8 cellular contexts compared by ENCODE assay signal in genomic region chr13:112616586-112617381, GRCh38. TPM values are rescaled to one million over a fixed set of nuclear protein-coding genes. Genes with fewer than 3 reads are reported as not detected.
DNase-seq lines count a peak whose midpoint lies in the region; TF ChIP-seq lines count a peak whose summit lies in the region.

No MANE protein-coding gene starts in this region.

- H3K27ac Mint-ChIP-seq in chondrocyte (ENCODE audit: unreplicated experiment) = no peak overlapping the region

- H3K4me3 ChIP-seq in cardiac muscle cell (no peak overlapping the region), mesenchymal stem cell (ENCODE audit: insufficient read depth in 1 of 2, low read depth in 1 of 2, low read length in 2 of 2) (no peak overlapping the region), sigmoid colon (no peak overlapping the region)

- H2AK5ac ChIP-seq in mesenchymal stem cell (ENCODE audit: low read length, severe bottlenecking) = no peak overlapping the region

- no peaks in the 10 kb centered on the region for H3K9me3 Mint-ChIP-seq in chondrocyte (ENCODE audit: low read depth)

- H3K14ac ChIP-seq in mesenchymal stem cell (ENCODE audit: low read length in 2 of 2) = no peak overlapping the region

- no peaks in the 10 kb centered on the region for H3K36me3 Mint-ChIP-seq in chondrocyte (ENCODE audit: low read depth)

- H2AFZ ChIP-seq in mesenchymal stem cell (ENCODE audit: low read depth, low read length) = no peak overlapping the region

- H3K4me3 Mint-ChIP-seq in chondrocyte (ENCODE audit: unreplicated experiment) = no peak overlapping the region

- no peak overlapping the region for H2BK120ac ChIP-seq in mesenchymal stem cell (ENCODE audit: low read depth, low read length)

- H3K4me1 Mint-ChIP-seq in chondrocyte (ENCODE audit: low read depth) = no peaks in the 10 kb centered on the region

- no peak for TF ChIP-seq POLR2A in sigmoid colon (IDR thresholded peaks at IDR 0.05)

- no peak overlapping the region for H3K18ac ChIP-seq in mesenchymal stem cell (ENCODE audit: low read depth in 1 of 2, low read length in 2 of 2)

- H2BK15ac ChIP-seq in mesenchymal stem cell (ENCODE audit: low read depth, poor library complexity, severe bottlenecking) = no peak overlapping the region

- no peak overlapping the region for H2BK12ac ChIP-seq in mesenchymal stem cell (ENCODE audit: low read length in 2 of 2)

- no peaks in the 10 kb centered on the region for H3K4me1 ChIP-seq in cardiac muscle cell (ENCODE audit: low read depth)
- no peaks in the 10 kb centered on the region for H3K4me1 ChIP-seq in mesenchymal stem cell (ENCODE audit: control insufficient read depth, insufficient read depth, low read depth, low read length)
- no peaks in the 10 kb centered on the region for H3K4me1 ChIP-seq in sigmoid colon

- no peak overlapping the region for H3K4ac ChIP-seq in mesenchymal stem cell (ENCODE audit: low read depth in 1 of 2, low read length in 2 of 2)

- no peak overlapping the region for H3K27ac ChIP-seq in cardiac muscle cell
- no peak overlapping the region for H3K27ac ChIP-seq in mesenchymal stem cell (ENCODE audit: low read length, poor library complexity, severe bottlenecking)
- H3K27ac ChIP-seq in sigmoid colon = no peak overlapping the region

- no peak overlapping the region for H4K91ac ChIP-seq in mesenchymal stem cell (ENCODE audit: low read length)

- peaks cover 39% of the 10 kb centered on the region for H3K27me3 Mint-ChIP-seq in chondrocyte (ENCODE audit: low read depth)

- H3K79me1 ChIP-seq in mesenchymal stem cell (replicated peaks; ENCODE audit: low read length, poor library complexity, severe bottlenecking) = no peaks in the 10 kb centered on the region

- no peak for TF ChIP-seq EP300 in sigmoid colon (IDR thresholded peaks at IDR 0.05)

- H3K36me3 ChIP-seq in cardiac muscle cell (no peaks in the 10 kb centered on the region), mesenchymal stem cell (ENCODE audit: control insufficient read depth in 1 of 2, insufficient read depth in 2 of 2, low read depth in 1 of 2, low read length in 2 of 2) (no peaks in the 10 kb centered on the region), sigmoid colon (no peaks in the 10 kb centered on the region)

- WGBS in mesenchymal stem cell = 59% methylated on average over 13 of the region's 13 CpGs
- 56 to 62% methylated on average over 13 of the region's 13 CpGs for WGBS in sigmoid colon, 2 donors

- H3K9ac ChIP-seq in mesenchymal stem cell (ENCODE audit: low read length) = no peak overlapping the region

- DNase-seq in cardiac muscle cell (ENCODE audit: low read depth in 1 of 2, low spot score in 1 of 2) (peak; percentile 53 to 62), cardiac septum (ENCODE audit: low spot score) (no peak), HEK293T (ENCODE audit: extremely low spot score) (peak; percentile 50), NCI-H748 (lab: John Stamatoyannopoulos, UW; ENCODE audit: unreplicated experiment) (peak; percentile 54), chondrocyte (ENCODE audit: low spot score) (no peak), mesenchymal stem cell (peak; percentile 60), sigmoid colon (no peak), middle frontal gyrus (ENCODE audit: extremely low spot score, low spot score) (no peak)

- intact Hi-C loops in cardiac septum (cut with DNase I) = no loop called here
- intact Hi-C loops in sigmoid colon (cut with DNase I) = no loop called here

- H3K9me3 ChIP-seq in cardiac muscle cell (ENCODE audit: low read depth) (no peaks in the 10 kb centered on the region), mesenchymal stem cell (ENCODE audit: control insufficient read depth, low read length) (no peaks in the 10 kb centered on the region), sigmoid colon (no peaks in the 10 kb centered on the region)

- CTCF ChIA-PET in HEK293T (lab: Yijun Ruan, JAX) = no interaction called here

- POLR2A ChIA-PET in HEK293T (lab: Yijun Ruan, JAX) = interaction anchor here (1.5 kb wide), 1 partner anchor 29 kb away, joined by 4 read pairs; the partner anchor contains the start of gene TUBGCP3

- H3K23ac ChIP-seq in mesenchymal stem cell (ENCODE audit: low read length in 2 of 2) = peak overlapping the region in 1 of 2 experiments; percentile 86

- H4K8ac ChIP-seq in mesenchymal stem cell (ENCODE audit: low read length) = no peak overlapping the region

- H3K27me3 ChIP-seq in cardiac muscle cell (peaks cover 24% of the 10 kb centered on the region), mesenchymal stem cell (ENCODE audit: control insufficient read depth in 1 of 2, insufficient read depth in 1 of 2, low read length in 2 of 2) (peaks cover 34 to 54% of the 10 kb centered on the region in 2 experiments), sigmoid colon (peaks cover 0 to 8% (median 0%) of the 10 kb centered on the region in 3 donors)

- H3K4me2 ChIP-seq in mesenchymal stem cell (ENCODE audit: low read length, poor library complexity, severe bottlenecking) = no peak overlapping the region

- TF ChIP-seq CTCF in cardiac muscle cell (IDR thresholded peaks at IDR 0.05; ENCODE audit: low read depth, low read length) (peak; percentile 66), chondrocyte (IDR thresholded peaks at IDR 0.05) (peak; percentile 77), sigmoid colon (IDR thresholded peaks at IDR 0.05) (peak in 2 of 4 experiments; percentile 19 to 36)

- H2BK5ac ChIP-seq in mesenchymal stem cell (ENCODE audit: low read depth, low read length, poor library complexity, severe bottlenecking) = no peak overlapping the region

TF ChIP-seq in HEK293T, 16 proteins besides CTCF, POLR2A, EP300 and RAD21:
- TF ChIP-seq LEF1 (IDR thresholded peaks at IDR 0.05; ENCODE audit: borderline replicate concordance) (no peak), PKNOX1 (IDR thresholded peaks at IDR 0.05) (peak; percentile 77)

RNA-seq across cellular contexts. Expression of gene TUBGCP3, which starts 28.8 kb away (rescaled TPM):
- total RNA-seq in cardiac muscle cell (9.9 and 12.9 TPM in 2 replicates), cardiac septum (20.7 TPM), chondrocyte (16.3 to 32.4 TPM (median 18.5 TPM) in 3 replicates), sigmoid colon (10 to 100 TPM; 23.8 to 33.5 (median 24.4) TPM)
- polyA plus RNA-seq in cardiac muscle cell (12.5 and 16.7 TPM in 2 replicates), sigmoid colon (10 to 100 TPM in 2 of 3 donors, 1 to 10 TPM in 1; 7.2 to 14.4 (median 13.4) TPM)
- 10.0 TPM for polyA plus RNA-seq in mesenchymal stem cell (2013, experiment 1 of 2)
- 11.2 TPM for polyA plus RNA-seq in mesenchymal stem cell (2013, experiment 2 of 2)

Comparison
In these comparisons a context has a peak if more than half of its experiments do, and no peak if none do; other contexts are left out.
1. DNase-seq: peak in cardiac muscle cell (2 of 2), HEK293T (single experiment), NCI-H748 (single experiment) and mesenchymal stem cell (single experiment); none in cardiac septum (single experiment), chondrocyte (single experiment), sigmoid colon (single experiment) and middle frontal gyrus (single experiment).